Comparison of ENCODE assay signal across 1 cellular context in the genomic region with DNA sequence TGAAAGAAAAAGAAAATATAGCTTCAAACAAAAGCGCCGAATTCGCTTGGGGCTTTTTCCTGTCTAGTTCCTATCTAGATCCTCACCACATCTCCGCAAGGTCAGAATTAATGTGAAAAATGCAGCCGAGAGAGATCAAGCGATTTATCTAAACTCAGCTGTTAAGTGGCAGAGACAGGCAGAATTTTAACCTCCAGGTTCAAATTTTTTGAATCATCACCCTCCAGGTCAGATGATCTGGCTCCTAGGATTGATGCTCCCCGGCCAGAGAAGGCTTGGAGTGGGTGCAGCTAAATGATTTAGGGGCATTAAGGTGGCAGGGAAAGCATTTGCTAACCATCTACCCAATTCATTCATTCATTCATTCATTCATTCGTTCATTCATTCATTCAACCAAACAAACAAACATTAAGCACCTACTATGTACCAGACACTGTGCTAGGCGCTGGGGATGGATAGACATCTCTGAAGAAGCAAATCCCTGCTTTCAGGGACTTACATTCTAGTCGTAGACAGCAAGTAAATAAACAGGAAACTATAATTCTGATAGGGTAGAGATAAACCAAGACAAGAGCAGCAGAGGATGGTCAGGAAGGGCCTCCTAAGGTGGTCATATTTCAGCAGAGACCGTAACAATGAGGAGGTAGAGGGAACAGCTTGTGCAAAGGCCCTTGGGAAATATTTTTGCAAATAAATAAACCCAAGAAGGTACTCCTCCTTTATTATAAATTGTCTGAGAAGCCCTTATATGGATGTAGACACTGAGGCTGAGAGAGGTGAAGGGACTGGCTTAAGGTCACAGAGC.
TF ChIP-seq lines count a peak whose summit lies in the region.

No MANE protein-coding gene starts in this region.

TF ChIP-seq in K562, 482 proteins besides CTCF, POLR2A, EP300 and RAD21 (continued from another document and continues in another):
- no peak for TF ChIP-seq ZBTB2 (IDR thresholded peaks at IDR 0.05)
- TF ChIP-seq PURB (CRISPR knock-in tag; IDR thresholded peaks at IDR 0.05; ENCODE audit: low read depth) = no peak
- no peak for TF ChIP-seq CBX5 (IDR thresholded peaks at IDR 0.05; ENCODE audit: borderline replicate concordance, low read depth)
- TF ChIP-seq RAD51 (IDR thresholded peaks at IDR 0.05; ENCODE audit: borderline replicate concordance, low read depth) = peak; percentile 15; the same call in 1 of the 2 replicates
- TF ChIP-seq FOXM1 (IDR thresholded peaks at IDR 0.05; ENCODE audit: low read depth) = 0 out of 2 replicates have a peak, but pooled peaks have one; percentile 10
- TF ChIP-seq FOXM1 (CRISPR knock-in tag; IDR thresholded peaks at IDR 0.05; ENCODE audit: low read depth) = no peak
- no peak for TF ChIP-seq SIX5 (IDR thresholded peaks at IDR 0.05; ENCODE audit: borderline replicate concordance in 1 of 2, insufficient read depth in 1 of 2, low read depth in 1 of 2, low read length in 2 of 2)
- 0 out of 2 replicates have a peak, but pooled peaks have one; percentile 39 for TF ChIP-seq NFRKB (IDR thresholded peaks at IDR 0.05; ENCODE audit: low read depth)
- no peak for TF ChIP-seq ZNF282 (CRISPR knock-in tag; IDR thresholded peaks at IDR 0.05)
- no peak for TF ChIP-seq ZNF395 (CRISPR knock-in tag; IDR thresholded peaks at IDR 0.05)
- 0 out of 4 replicates have a peak, but pooled peaks of 1 of the 2 experiments have one; percentile 15 for TF ChIP-seq MNT (conservative IDR thresholded peaks at IDR 0.05)
- TF ChIP-seq, protein P1, sequence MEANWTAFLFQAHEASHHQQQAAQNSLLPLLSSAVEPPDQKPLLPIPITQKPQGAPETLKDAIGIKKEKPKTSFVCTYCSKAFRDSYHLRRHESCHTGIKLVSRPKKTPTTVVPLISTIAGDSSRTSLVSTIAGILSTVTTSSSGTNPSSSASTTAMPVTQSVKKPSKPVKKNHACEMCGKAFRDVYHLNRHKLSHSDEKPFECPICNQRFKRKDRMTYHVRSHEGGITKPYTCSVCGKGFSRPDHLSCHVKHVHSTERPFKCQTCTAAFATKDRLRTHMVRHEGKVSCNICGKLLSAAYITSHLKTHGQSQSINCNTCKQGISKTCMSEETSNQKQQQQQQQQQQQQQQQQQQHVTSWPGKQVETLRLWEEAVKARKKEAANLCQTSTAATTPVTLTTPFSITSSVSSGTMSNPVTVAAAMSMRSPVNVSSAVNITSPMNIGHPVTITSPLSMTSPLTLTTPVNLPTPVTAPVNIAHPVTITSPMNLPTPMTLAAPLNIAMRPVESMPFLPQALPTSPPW (CRISPR knock-in tag; IDR thresholded peaks at IDR 0.05) = no peak
- TF ChIP-seq ZKSCAN1 (IDR thresholded peaks at IDR 0.05; ENCODE audit: low read depth, low read length) = peak; percentile 86
- TF ChIP-seq SRSF9 (IDR thresholded peaks at IDR 0.05; ENCODE audit: borderline replicate concordance, low read depth, low read length) = no peak
- peak; percentile 61 to 75; a peak in 3 of 4 replicates for TF ChIP-seq KDM1A (IDR thresholded peaks at IDR 0.05)
- peak; percentile 31 for TF ChIP-seq PHF20 (IDR thresholded peaks at IDR 0.05; ENCODE audit: partially characterized antibody)
- TF ChIP-seq HOXB6 (CRISPR knock-in tag; IDR thresholded peaks at IDR 0.05; ENCODE audit: borderline replicate concordance) = no peak
- no peak for TF ChIP-seq CBX1 (IDR thresholded peaks at IDR 0.05; ENCODE audit: low read depth)
- TF ChIP-seq, protein P2, sequence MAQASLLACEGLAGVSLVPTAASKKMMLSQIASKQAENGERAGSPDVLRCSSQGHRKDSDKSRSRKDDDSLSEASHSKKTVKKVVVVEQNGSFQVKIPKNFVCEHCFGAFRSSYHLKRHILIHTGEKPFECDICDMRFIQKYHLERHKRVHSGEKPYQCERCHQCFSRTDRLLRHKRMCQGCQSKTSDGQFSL (CRISPR knock-in tag; IDR thresholded peaks at IDR 0.05) = no peak
- TF ChIP-seq, protein P2 (tag; IDR thresholded peaks at IDR 0.05) = no peak
- TF ChIP-seq EGR1 (conservative IDR thresholded peaks at IDR 0.05) = no peak
- TF ChIP-seq PPARD (CRISPR knock-in tag; IDR thresholded peaks at IDR 0.05) = no peak
- no peak for TF ChIP-seq ATF4 (CRISPR knock-in tag; IDR thresholded peaks at IDR 0.05)
- no peak for TF ChIP-seq BACH1 (tag; IDR thresholded peaks at IDR 0.05)
- no peak for TF ChIP-seq ETS1 (conservative IDR thresholded peaks at IDR 0.05; ENCODE audit: control insufficient read depth, low read depth, low read length)
- TF ChIP-seq NFIC (IDR thresholded peaks at IDR 0.05) = no peak; the same call in 1 of the 2 replicates
- TF ChIP-seq RBM39 (optimal IDR thresholded peaks at IDR 0.05; ENCODE audit: low read depth, low read length) = no peak
- no peak for TF ChIP-seq ZC3H8 (IDR thresholded peaks at IDR 0.05)
- TF ChIP-seq SMAD4 (CRISPR knock-in tag; conservative IDR thresholded peaks at IDR 0.05) = no peak
- TF ChIP-seq MBD1 (CRISPR knock-in tag; IDR thresholded peaks at IDR 0.05) = no peak
- no peak for TF ChIP-seq CAMTA2 (CRISPR knock-in tag; conservative IDR thresholded peaks at IDR 0.05)
- no peak for TF ChIP-seq ZNF232 (CRISPR knock-in tag; IDR thresholded peaks at IDR 0.05)
- TF ChIP-seq ZNF445 (CRISPR knock-in tag; IDR thresholded peaks at IDR 0.05; ENCODE audit: low read depth) = no peak
- TF ChIP-seq SP1 (CRISPR knock-in tag; IDR thresholded peaks at IDR 0.05) = no peak
- TF ChIP-seq ZKSCAN8 (CRISPR knock-in tag; IDR thresholded peaks at IDR 0.05) = peak; percentile 97
- TF ChIP-seq TAF1 (IDR thresholded peaks at IDR 0.05; ENCODE audit: control insufficient read depth, extremely low read depth, insufficient read depth, low read length, severe bottlenecking) = no peak
- no peak for TF ChIP-seq CEBPB (tag; IDR thresholded peaks at IDR 0.05)
- TF ChIP-seq, protein P3, sequence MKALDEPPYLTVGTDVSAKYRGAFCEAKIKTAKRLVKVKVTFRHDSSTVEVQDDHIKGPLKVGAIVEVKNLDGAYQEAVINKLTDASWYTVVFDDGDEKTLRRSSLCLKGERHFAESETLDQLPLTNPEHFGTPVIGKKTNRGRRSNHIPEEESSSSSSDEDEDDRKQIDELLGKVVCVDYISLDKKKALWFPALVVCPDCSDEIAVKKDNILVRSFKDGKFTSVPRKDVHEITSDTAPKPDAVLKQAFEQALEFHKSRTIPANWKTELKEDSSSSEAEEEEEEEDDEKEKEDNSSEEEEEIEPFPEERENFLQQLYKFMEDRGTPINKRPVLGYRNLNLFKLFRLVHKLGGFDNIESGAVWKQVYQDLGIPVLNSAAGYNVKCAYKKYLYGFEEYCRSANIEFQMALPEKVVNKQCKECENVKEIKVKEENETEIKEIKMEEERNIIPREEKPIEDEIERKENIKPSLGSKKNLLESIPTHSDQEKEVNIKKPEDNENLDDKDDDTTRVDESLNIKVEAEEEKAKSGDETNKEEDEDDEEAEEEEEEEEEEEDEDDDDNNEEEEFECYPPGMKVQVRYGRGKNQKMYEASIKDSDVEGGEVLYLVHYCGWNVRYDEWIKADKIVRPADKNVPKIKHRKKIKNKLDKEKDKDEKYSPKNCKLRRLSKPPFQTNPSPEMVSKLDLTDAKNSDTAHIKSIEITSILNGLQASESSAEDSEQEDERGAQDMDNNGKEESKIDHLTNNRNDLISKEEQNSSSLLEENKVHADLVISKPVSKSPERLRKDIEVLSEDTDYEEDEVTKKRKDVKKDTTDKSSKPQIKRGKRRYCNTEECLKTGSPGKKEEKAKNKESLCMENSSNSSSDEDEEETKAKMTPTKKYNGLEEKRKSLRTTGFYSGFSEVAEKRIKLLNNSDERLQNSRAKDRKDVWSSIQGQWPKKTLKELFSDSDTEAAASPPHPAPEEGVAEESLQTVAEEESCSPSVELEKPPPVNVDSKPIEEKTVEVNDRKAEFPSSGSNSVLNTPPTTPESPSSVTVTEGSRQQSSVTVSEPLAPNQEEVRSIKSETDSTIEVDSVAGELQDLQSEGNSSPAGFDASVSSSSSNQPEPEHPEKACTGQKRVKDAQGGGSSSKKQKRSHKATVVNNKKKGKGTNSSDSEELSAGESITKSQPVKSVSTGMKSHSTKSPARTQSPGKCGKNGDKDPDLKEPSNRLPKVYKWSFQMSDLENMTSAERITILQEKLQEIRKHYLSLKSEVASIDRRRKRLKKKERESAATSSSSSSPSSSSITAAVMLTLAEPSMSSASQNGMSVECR (CRISPR knock-in tag; IDR thresholded peaks at IDR 0.05) = no peak
- no peak for TF ChIP-seq TEAD2 (tag; IDR thresholded peaks at IDR 0.05)
- TF ChIP-seq ZNF695 (CRISPR knock-in tag; IDR thresholded peaks at IDR 0.05) = no peak
- no peak for TF ChIP-seq HDAC6 (IDR thresholded peaks at IDR 0.05; ENCODE audit: low read depth, low read length)
- no peak for TF ChIP-seq ZNF561 (CRISPR knock-in tag; conservative IDR thresholded peaks at IDR 0.05)
- no peak for TF ChIP-seq STAT6 (CRISPR knock-in tag; IDR thresholded peaks at IDR 0.05)
